ENCODE assay signal across 8 cellular contexts in the genomic region with DNA sequence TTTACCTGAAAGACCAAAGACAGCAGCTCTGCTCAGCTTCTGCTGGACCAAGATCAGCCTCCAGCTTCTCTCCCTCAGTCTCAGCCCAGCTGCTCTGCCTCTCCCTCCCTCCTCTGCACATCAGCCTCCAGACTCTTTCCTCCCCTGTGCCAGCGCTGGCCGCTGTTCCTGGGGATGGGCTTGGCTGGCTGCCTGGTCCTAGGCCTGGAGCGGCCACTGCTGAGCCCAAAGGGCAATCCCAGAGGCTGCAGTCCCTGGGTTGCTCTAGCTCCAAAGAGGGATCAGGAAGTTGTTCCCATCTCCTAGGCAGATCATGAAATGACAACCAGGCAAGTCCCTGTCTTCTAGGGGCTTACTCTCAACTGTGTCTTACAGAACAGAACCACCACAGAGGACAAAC. TPM values are rescaled to one million over a fixed set of nuclear protein-coding genes. Genes with fewer than 3 reads are reported as not detected.
A peak's percentile ranks its signal among the peaks of the same experiment; 100 is the strongest.
DNase-seq lines count a peak whose midpoint lies in the region; ATAC-seq and TF ChIP-seq lines count a peak whose summit lies in the region.

No MANE protein-coding gene starts in this region.

- H3K9ac ChIP-seq in Karpas-422 (ENCODE audit: low read length) = no peak overlapping the region

- H3K4me1 ChIP-seq in heart right ventricle = peaks cover 25 to 97% (median 80%) of the 10 kb centered on the region in 9 donors
- H3K4me1 ChIP-seq in psoas muscle = peaks cover 65% of the 10 kb centered on the region
- peaks cover 4% of the 10 kb centered on the region for H3K4me1 ChIP-seq in Karpas-422 (ENCODE audit: low read length)

- H3K9me3 ChIP-seq in heart right ventricle = no peaks in the 10 kb centered on the region
- H3K9me3 ChIP-seq in psoas muscle = no peaks in the 10 kb centered on the region
- H3K9me3 ChIP-seq in Karpas-422 (ENCODE audit: low read length) = no peaks in the 10 kb centered on the region

- no peaks in the 10 kb centered on the region for H3K9me2 ChIP-seq in Karpas-422 (replicated peaks; ENCODE audit: insufficient read depth, low read length)

- WGBS in heart right ventricle, 2 donors = 0 to 7% methylated on average over 3 of the region's 3 CpGs
- WGBS in psoas muscle, 3 donors = 6 to 9% (median 7%) methylated on average over 3 of the region's 3 CpGs

- intact Hi-C loops in heart right ventricle (cut with DNase I) (loop anchor here in 3 of 10 donors (5.0 kb wide), 1 partner anchor 33 kb away; the partner anchor contains the start of genes DCUN1D3 (in 3 of the 3) and LYRM1 (in 3 of the 3)), psoas muscle (cut with DNase I) (loop anchor here in 1 of 2 donors (5.0 kb wide), 1 partner anchor 33 kb away; the partner anchor contains the start of genes DCUN1D3 and LYRM1)

- peaks cover 83% of the 10 kb centered on the region for H3K79me2 ChIP-seq in Karpas-422 (ENCODE audit: low read length)

- no peaks in the 10 kb centered on the region for H3K36me3 ChIP-seq in heart right ventricle
- no peaks in the 10 kb centered on the region for H3K36me3 ChIP-seq in psoas muscle (ENCODE audit: insufficient read depth in 1 of 2, low read depth in 1 of 2)
- H3K36me3 ChIP-seq in Karpas-422 (ENCODE audit: insufficient read depth, low read length) = no peaks in the 10 kb centered on the region

- no peaks in the 10 kb centered on the region for H3K27me3 ChIP-seq in heart right ventricle
- no peaks in the 10 kb centered on the region for H3K27me3 ChIP-seq in psoas muscle (ENCODE audit: insufficient read depth in 3 of 3, low read length in 2 of 3)
- no peaks in the 10 kb centered on the region for H3K27me3 ChIP-seq in Karpas-422 (ENCODE audit: low read length)

- no peak overlapping the region for H2AFZ ChIP-seq in Karpas-422 (ENCODE audit: low read length)

- 0 out of 2 replicates have a peak, but pooled peaks cover 6% of the 10 kb centered on the region for H4K20me1 ChIP-seq in Karpas-422 (ENCODE audit: insufficient read depth, low read depth, low read length)

- ATAC-seq in heart right ventricle (peak; percentile 90 to 96 (median 94)), psoas muscle (peak; percentile 76 to 92 (median 90))

- H3K27ac ChIP-seq in angular gyrus (ENCODE audit: low read depth, low read length) = peak overlapping the region; percentile 10
- H3K27ac ChIP-seq in heart right ventricle = peak overlapping the region in 9 of 10 donors; percentile 33 to 71 (median 50)
- no peak overlapping the region for H3K27ac ChIP-seq in psoas muscle
- H3K27ac ChIP-seq in Karpas-422 (ENCODE audit: low read length) = no peak overlapping the region

- DNase-seq in GM03348 (ENCODE audit: low spot score) (peak; percentile 83), heart right ventricle (peak; percentile 86 to 92), psoas muscle (peak; percentile 89 to 93), AML-193 (lab: John Stamatoyannopoulos, UW) (no peak), cerebellar nuclear complex (lab: John Stamatoyannopoulos, UW) (no peak), MV-4-11 (lab: John Stamatoyannopoulos, UW) (no peak), Karpas-422 (no peak)

- H3K4me3 ChIP-seq in heart right ventricle (no peak overlapping the region), psoas muscle (no peak overlapping the region), Karpas-422 (ENCODE audit: low read length) (no peak overlapping the region)

- TF ChIP-seq CTCF in heart right ventricle (IDR thresholded peaks at IDR 0.05) (no peak), psoas muscle (IDR thresholded peaks at IDR 0.05) (no peak)

- H3K4me2 ChIP-seq in Karpas-422 (ENCODE audit: low read depth, low read length, poor library complexity, severe bottlenecking) = no peak overlapping the region

RNA-seq across cellular contexts. Expression of gene DCUN1D3, which starts 31.3 kb away (rescaled TPM):
- total RNA-seq in heart right ventricle (10 to 100 TPM in 6 of 10 donors, 1 to 10 TPM in 4; 7.8 to 32.6 (median 11.2) TPM), psoas muscle (10 to 100 TPM in 2 of 4 donors, 1 to 10 TPM in 2; 6.8 to 19.6 (median 11.6) TPM)
- polyA plus RNA-seq in heart right ventricle (1 to 10 TPM; 3.4 to 4.2 TPM), psoas muscle (1 to 10 TPM; 2.2 to 8.7 (median 8.6) TPM)
- total RNA-seq in Karpas-422 (2014; rRNA removed; shearing (Covaris generic); ENCODE audit: low replicate concordance) = 6.2 and 7.3 TPM in 2 replicates

RNA-seq across cellular contexts. Expression of gene LYRM1, which starts 31.7 kb away (rescaled TPM):
- 10 to 100 TPM; 37.4 to 69.1 (median 48.9) TPM for total RNA-seq in heart right ventricle
- polyA plus RNA-seq in heart right ventricle = 10 to 100 TPM; 59.9 to 69.4 TPM
- 10 to 100 TPM; 27.2 to 47.9 (median 32.7) TPM for total RNA-seq in psoas muscle
- polyA plus RNA-seq in psoas muscle = 10 to 100 TPM; 33.6 to 54.0 (median 53.8) TPM
- total RNA-seq in Karpas-422 (2014; rRNA removed; shearing (Covaris generic); ENCODE audit: low replicate concordance) = 37.6 and 43.2 TPM in 2 replicates

Comparison
In these comparisons a context has a peak if more than half of its experiments do, and no peak if none do; other contexts are left out.
1. DNase-seq: peak in GM03348 (single experiment), heart right ventricle (2 of 2) and psoas muscle (2 of 2); none in AML-193 (0 of 2), cerebellar nuclear complex (0 of 2), MV-4-11 (single experiment) and Karpas-422 (single experiment).
2. H3K27ac ChIP-seq: peak in angular gyrus (single experiment) and heart right ventricle (9 of 10); none in psoas muscle (single experiment) and Karpas-422 (single experiment).